In the genomic region with DNA sequence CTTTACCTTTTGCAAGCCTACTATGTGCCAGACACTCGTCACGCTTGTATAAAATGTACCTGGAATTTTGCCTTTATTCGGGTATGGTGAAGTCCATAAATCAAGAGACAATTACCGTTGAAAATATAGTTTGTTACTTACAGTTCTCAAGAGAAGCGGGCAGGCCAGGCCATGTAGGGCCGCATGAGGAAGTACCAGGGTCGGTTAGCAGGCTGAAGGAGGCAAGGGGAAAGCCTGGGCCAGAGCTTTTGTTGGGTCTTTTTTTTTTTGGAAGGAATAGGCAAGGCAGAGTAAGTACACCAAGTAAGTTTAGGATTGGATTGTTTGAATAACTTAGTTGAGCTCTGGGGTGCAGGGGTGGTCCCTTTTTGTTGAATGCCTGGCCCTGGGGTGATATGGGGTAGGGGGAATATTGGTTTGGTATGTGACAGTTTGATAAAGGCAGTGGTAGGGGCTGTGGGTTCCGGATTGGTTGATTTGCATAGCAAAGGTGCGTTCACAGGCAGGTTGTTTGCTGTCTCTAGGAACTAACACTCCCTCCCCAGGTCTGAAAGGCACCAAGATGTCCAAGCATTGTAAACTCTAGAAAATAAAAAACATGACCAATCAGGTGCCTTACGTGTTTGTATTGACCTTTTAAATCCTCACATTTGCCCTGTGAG, we compare ENCODE assay signal across 1 cellular context.
TF ChIP-seq lines count a peak whose summit lies in the region.

No MANE protein-coding gene starts in this region.

TF ChIP-seq in H1, 55 proteins besides CTCF, POLR2A, EP300 and RAD21 (continued from another document):
- TF ChIP-seq JUN (IDR thresholded peaks at IDR 0.05; ENCODE audit: low read depth, low read length): no peak
- TF ChIP-seq, protein P1, sequence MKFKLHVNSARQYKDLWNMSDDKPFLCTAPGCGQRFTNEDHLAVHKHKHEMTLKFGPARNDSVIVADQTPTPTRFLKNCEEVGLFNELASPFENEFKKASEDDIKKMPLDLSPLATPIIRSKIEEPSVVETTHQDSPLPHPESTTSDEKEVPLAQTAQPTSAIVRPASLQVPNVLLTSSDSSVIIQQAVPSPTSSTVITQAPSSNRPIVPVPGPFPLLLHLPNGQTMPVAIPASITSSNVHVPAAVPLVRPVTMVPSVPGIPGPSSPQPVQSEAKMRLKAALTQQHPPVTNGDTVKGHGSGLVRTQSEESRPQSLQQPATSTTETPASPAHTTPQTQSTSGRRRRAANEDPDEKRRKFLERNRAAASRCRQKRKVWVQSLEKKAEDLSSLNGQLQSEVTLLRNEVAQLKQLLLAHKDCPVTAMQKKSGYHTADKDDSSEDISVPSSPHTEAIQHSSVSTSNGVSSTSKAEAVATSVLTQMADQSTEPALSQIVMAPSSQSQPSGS (IDR thresholded peaks at IDR 0.05; ENCODE audit: low read length): no peak
